ENCODE assay signal across 1 cellular context in the genomic region with DNA sequence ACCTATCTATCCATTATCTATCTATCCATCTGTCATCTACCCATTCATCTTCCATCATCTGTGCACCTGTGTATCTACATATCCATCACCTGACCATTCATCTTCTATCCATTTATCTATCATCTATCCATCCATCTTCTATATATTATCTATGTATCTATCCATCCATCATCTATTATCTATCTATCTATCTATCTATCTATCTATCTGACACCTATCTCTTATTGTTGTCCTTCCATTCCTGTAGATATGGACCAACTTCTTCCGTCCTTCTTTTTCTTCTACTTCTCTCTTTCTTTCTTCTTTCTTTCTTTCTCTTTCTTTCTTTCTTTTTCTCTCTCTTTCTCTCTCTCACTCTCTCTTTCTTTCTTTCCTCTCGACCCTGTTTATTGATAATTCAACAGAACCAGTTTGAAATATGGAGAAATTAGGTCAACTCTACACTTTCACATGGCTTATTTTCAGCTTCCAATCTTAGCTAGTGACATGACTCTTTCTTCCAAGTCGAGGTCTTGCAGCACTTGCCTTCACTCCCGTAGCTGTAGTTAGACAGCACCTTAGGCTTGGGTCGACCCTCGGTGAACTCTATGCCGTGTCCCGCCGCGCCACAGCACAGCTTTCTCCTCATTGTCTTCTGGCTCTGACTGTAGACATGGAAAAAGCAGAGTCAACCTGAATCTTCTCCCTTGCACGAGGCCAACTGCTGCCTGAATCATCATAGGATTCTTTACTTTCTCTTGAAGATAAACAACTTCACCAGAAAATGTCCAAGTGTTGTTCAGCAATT.
TF ChIP-seq lines count a peak whose summit lies in the region.

No MANE protein-coding gene starts in this region.

TF ChIP-seq in HEK293, 187 proteins besides CTCF, POLR2A, EP300 and RAD21 (continued from another document):
- TF ChIP-seq ZNF26 (tag by site-specific recombination; IDR thresholded peaks at IDR 0.05): no peak
